Comparison of ENCODE assay signal across 8 cellular contexts in the genomic region with DNA sequence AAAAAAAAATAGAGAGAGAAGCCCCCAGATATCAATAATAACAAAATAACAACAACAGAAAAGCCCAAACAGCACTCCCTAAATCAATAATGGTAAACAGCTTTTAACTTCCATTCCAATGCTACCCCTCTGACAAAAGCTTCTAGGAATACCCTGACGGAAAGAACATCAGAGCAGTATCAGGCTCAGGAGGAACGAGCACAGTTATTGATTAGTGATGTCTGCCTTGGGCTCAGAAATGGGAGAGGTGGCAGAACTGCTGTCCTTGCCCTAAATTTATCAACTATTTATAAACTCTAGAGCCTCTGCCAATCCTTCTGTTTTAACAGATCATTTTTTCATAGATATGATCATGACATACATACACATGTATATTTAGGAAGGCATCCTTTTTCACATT.
"Had no signal": no experiment of that assay in that cellular context is flagged by ENCODE, and none has a peak within 500 bp of the region (broad histone marks: within the 10 kb centered on the region; RNA-seq: fewer than 3 reads in every experiment).

No MANE protein-coding gene starts in this region.

- FAIRE-seq: G401.6, GM12878, GM12891, GM12892, GM18507, GM19239 had no signal

- ATAC-seq: GM12878 had no signal

- DNase-seq: GDM1, GF-D8 had no signal

- H3K4me3 ChIP-seq: GM12878 had no signal
